ENCODE assay signal across 8 cellular contexts in the genomic region with DNA sequence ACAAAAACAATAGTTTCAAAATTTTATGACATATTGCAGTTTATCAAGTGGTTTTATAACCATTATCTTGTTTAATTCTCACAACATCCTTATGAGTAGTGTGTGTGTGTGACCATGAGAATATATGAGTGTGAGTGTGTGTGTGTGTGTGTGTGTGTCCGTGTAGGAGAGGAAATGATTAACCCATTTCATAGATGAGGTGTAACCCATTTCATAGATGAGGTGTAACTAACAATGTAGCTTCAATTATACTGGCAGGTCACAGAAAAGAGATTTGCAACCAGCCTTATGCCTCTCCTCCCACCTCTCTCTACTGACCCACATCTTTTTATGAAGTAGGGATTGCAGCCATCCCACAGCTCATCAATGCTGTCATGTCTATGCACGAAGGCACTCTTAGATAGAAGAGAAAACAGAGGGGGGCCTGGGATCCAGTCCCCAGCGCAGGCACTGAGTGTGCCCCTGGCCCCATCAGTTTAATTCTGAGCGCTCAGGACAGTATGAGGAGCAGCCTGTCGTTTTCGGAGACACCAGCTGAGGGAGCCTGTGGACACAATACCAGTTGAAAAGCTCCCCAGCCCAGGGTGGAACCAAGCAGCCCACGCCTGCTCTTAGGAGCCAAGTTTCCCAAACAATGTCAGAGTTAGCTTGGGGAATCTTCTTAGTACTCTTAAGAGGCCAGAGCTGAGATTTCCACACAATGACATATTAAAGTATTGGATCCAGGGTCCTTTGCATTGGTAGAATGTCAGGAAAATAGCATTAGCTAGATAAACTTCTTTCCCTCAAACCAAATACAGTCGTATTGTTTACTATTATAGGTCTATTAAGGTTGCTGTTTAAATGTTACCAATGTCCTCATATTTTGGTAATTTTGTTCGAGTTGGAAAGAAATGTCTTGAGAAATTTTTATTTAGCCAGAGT.
A peak's percentile ranks its signal among the peaks of the same experiment; 100 is the strongest.
DNase-seq lines count a peak whose midpoint lies in the region; ATAC-seq, FAIRE-seq and TF ChIP-seq lines count a peak whose summit lies in the region.

No MANE protein-coding gene starts in this region.

- no peak overlapping the region for H3K4me3 ChIP-seq in Jurkat, Clone E6-1 (ENCODE audit: low read length)
- H3K4me3 ChIP-seq in tibial artery: no peak overlapping the region

- DNase-seq in NCI-H2196 (lab: John Stamatoyannopoulos, UW; ENCODE audit: unreplicated experiment) (peak; percentile 14), NCI-H2196 treated with DMSO at 0.1 percent for 48 hours (lab: John Stamatoyannopoulos, UW; ENCODE audit: unreplicated experiment) (no peak), medulla oblongata (ENCODE audit: extremely low spot score) (peak; percentile 60), tibial artery (peak; percentile 89)
- DNase-seq in Jurkat, Clone E6-1 (ENCODE audit: low read depth, low spot score): peak; percentile 21

- ATAC-seq in GM21786 (IDR thresholded peaks at IDR 0.05; ENCODE audit: unreplicated experiment): peak; percentile 73
- peak; percentile 86 for ATAC-seq in SK-N-SH treated with all-trans-retinoic acid at 6 μM for 48 hours

- TF ChIP-seq CTCF in tibial artery (IDR thresholded peaks at IDR 0.05): peak; percentile 72 to 77

- FAIRE-seq in endometrium (lab: Jason Lieb, UNC): peak; percentile 76

- no peaks in the 10 kb centered on the region for H3K36me3 ChIP-seq in tibial artery

- intact Hi-C loops in tibial artery (cut with DNase I; ENCODE audit: low total_unique reads): loop anchor here (2.0 to 5.0 kb wide), 3 partner anchors 47 to 333 kb away; no protein-coding TSS in a partner anchor

- H3K9me3 ChIP-seq in tibial artery: no peaks in the 10 kb centered on the region

- no peaks in the 10 kb centered on the region for H3K27me3 ChIP-seq in tibial artery

- peaks cover 0 to 28% (median 23%) of the 10 kb centered on the region in 4 donors for H3K4me1 ChIP-seq in tibial artery

- no peak overlapping the region for H3K27ac ChIP-seq in tibial artery

TF ChIP-seq in SK-N-SH treated with all-trans-retinoic acid at 6 μM for 48 hours, 23 proteins besides CTCF, POLR2A, EP300 and RAD21:
- no peak for TF ChIP-seq ZNF8 (CRISPR knock-in tag; IDR thresholded peaks at IDR 0.05)
- TF ChIP-seq, protein P1, sequence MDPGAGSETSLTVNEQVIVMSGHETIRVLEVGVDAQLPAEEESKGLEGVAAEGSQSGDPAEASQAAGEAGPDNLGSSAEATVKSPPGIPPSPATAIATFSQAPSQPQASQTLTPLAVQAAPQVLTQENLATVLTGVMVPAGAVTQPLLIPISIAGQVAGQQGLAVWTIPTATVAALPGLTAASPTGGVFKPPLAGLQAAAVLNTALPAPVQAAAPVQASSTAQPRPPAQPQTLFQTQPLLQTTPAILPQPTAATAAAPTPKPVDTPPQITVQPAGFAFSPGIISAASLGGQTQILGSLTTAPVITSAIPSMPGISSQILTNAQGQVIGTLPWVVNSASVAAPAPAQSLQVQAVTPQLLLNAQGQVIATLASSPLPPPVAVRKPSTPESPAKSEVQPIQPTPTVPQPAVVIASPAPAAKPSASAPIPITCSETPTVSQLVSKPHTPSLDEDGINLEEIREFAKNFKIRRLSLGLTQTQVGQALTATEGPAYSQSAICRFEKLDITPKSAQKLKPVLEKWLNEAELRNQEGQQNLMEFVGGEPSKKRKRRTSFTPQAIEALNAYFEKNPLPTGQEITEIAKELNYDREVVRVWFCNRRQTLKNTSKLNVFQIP (CRISPR knock-in tag; IDR thresholded peaks at IDR 0.05; ENCODE audit: borderline replicate concordance, low read depth): no peak
